In genomic region chr5:42949348-42950090, GRCh38 we compare ENCODE assay signal across 8 cellular contexts.
DNase-seq lines count a peak whose midpoint lies in the region; ATAC-seq and TF ChIP-seq lines count a peak whose summit lies in the region.

No MANE protein-coding gene starts in this region.

- DNase-seq in AG04449 (ENCODE audit: low read depth, low spot score) (no peak), SIG-M5 (lab: John Stamatoyannopoulos, UW) (peak; percentile 63), head of caudate nucleus (peak in 30 of 42 donors; percentile 7 to 55 (median 27)), NCI-H2107 treated with DMSO at 0.1 percent for 48 hours (lab: John Stamatoyannopoulos, UW; ENCODE audit: unreplicated experiment) (no peak)
- peak; percentile 45 for DNase-seq in activated gamma-delta T cell treated with anti-CD3 and anti-CD28 coated beads, Interleukin-2, amount 50 U/mL, for 16 hours (ENCODE audit: low read depth)

- peak overlapping the region in 20 of 21 experiments; percentile 18 to 99 (median 94) for H3K27ac ChIP-seq in skin epidermis

- peak; percentile 61 for TF ChIP-seq CTCF in AG04449 (IDR thresholded peaks at IDR 0.05; ENCODE audit: insufficient read depth, low read length, missing control alignments)

- in situ Hi-C loops in GM18951 (cut with MboI; ENCODE audit: low sequenced_read_pairs, unreplicated experiment), result no loop called here

- intact Hi-C loops in head of caudate nucleus (cut with DNase I), result no loop called here

- peak; percentile 64 for ATAC-seq in HG03108 (IDR thresholded peaks at IDR 0.05; ENCODE audit: unreplicated experiment)

- CTCF ChIA-PET in AG04449 (lab: Yijun Ruan, JAX), result interaction anchor here (0.7 to 4.9 kb wide), 8 partner anchors 14 to 115 kb away, joined by 3 to 52 read pairs (median 4); no protein-coding TSS in a partner anchor

- TF ChIP-seq POLR2A in GM18951 (IDR thresholded peaks at IDR 0.05; ENCODE audit: extremely low read depth, insufficient read depth, insufficient read length), result peak; percentile 1

- H3K4me3 ChIP-seq in AG04449 (ENCODE audit: low read depth, low read length) (peak overlapping the region; percentile 26), skin epidermis (peak overlapping the region; percentile 28 to 58 (median 52))

- POLR2A ChIA-PET in AG04449 (lab: Yijun Ruan, JAX), result interaction anchor here (0.7 to 2.7 kb wide), 3 partner anchors 44 to 116 kb away, joined by 3 to 19 read pairs (median 13); no protein-coding TSS in a partner anchor

Comparison
In these comparisons a context has a peak if more than half of its experiments do, and no peak if none do; other contexts are left out.
1. DNase-seq: peak in SIG-M5 (single experiment), activated gamma-delta T cell treated with anti-CD3 and anti-CD28 coated beads, Interleukin-2, amount 50 U/mL, for 16 hours (single experiment) and head of caudate nucleus (30 of 42); none in AG04449 (single experiment) and NCI-H2107 treated with DMSO at 0.1 percent for 48 hours (single experiment).